20 cellular contexts compared by ENCODE assay signal in genomic region chr3:105770410-105770809, GRCh38.
"Had no signal": no experiment of that assay in that cellular context is flagged by ENCODE, and none has a peak within 500 bp of the region (broad histone marks: within the 10 kb centered on the region; RNA-seq: fewer than 3 reads in every experiment).

No MANE protein-coding gene starts in this region.

- H3K36me3 ChIP-seq: cardiac muscle cell, spleen, thyroid gland had no signal

- H3K4me1 ChIP-seq: body of pancreas, foreskin keratinocyte, thyroid gland had no signal

- H3K27me3 ChIP-seq: body of pancreas, cardiac muscle cell, foreskin keratinocyte, spleen, thyroid gland had no signal

- H3K4me3 ChIP-seq: body of pancreas, cardiac muscle cell, lung, spleen, thyroid gland had no signal

- DNase-seq: activated CD4-positive, alpha-beta T cell treated with anti-CD3 and anti-CD28 coated beads, Interleukin-2, amount 10 ng/mL, durations not matched to agents 7 days and 5 days; activated CD4-positive, CD25-positive, alpha-beta regulatory T cell treated with anti-CD3 and anti-CD28 coated beads, Interleukin-2, amount 50 U/mL, for 72 hours; activated naive CD4-positive, alpha-beta T cell treated with Interleukin-2 at 50 U/mL for 16 hours; activated T-cell treated with anti-CD3 and anti-CD28 coated beads, Interleukin-2, amount 50 U/mL, for 48 hours; anterior cingulate cortex; body of pancreas; effector CD4-positive, alpha-beta T cell; foreskin keratinocyte; hypothalamus; naive B cell; spleen; stimulated activated CD4-positive, alpha-beta T cell treated with anti-CD3 and anti-CD28 coated beads, Interleukin-4, amount 100 ng/mL, for 1 hour; substantia nigra; T-helper 2 cell; thyroid gland had no signal

- H3K27ac Mint-ChIP-seq: activated CD4-positive, alpha-beta T cell treated with anti-CD3 and anti-CD28 coated beads, Interleukin-2, amount 10 ng/mL, durations not matched to agents 7 days and 5 days; dendritic cell treated with granulocyte-macrophage colony-stimulating factor and Interleukin-4, amounts not matched to agents 40 ng/mL and 50 ng/mL, for 4 days; stimulated activated naive CD8-positive, alpha-beta T cell treated with anti-CD3 and anti-CD28 coated beads, Interleukin-15, Interleukin-2, amounts not matched to agents 100 ng/mL and 50 ng/mL, for 24 hours had no signal

- H3K9me3 ChIP-seq: body of pancreas, spleen, thyroid gland had no signal

- ATAC-seq: body of pancreas, foreskin keratinocyte had no signal

- H3K27ac ChIP-seq: body of pancreas, cardiac muscle cell, foreskin keratinocyte, thyroid gland, VCaP had no signal

- H3K4me3 Mint-ChIP-seq: activated CD4-positive, alpha-beta T cell treated with anti-CD3 and anti-CD28 coated beads, Interleukin-2, amount 10 ng/mL, durations not matched to agents 7 days and 5 days; dendritic cell treated with granulocyte-macrophage colony-stimulating factor and Interleukin-4, amounts not matched to agents 40 ng/mL and 50 ng/mL, for 4 days; stimulated activated naive CD8-positive, alpha-beta T cell treated with anti-CD3 and anti-CD28 coated beads, Interleukin-15, Interleukin-2, amounts not matched to agents 100 ng/mL and 50 ng/mL, for 24 hours had no signal

- H3K9me3 Mint-ChIP-seq: dendritic cell treated with granulocyte-macrophage colony-stimulating factor and Interleukin-4, amounts not matched to agents 40 ng/mL and 50 ng/mL, for 4 days; naive B cell had no signal

- H3K27me3 Mint-ChIP-seq: activated CD4-positive, alpha-beta T cell treated with anti-CD3 and anti-CD28 coated beads, Interleukin-2, amount 10 ng/mL, durations not matched to agents 7 days and 5 days; dendritic cell treated with granulocyte-macrophage colony-stimulating factor and Interleukin-4, amounts not matched to agents 40 ng/mL and 50 ng/mL, for 4 days; naive B cell; stimulated activated naive CD8-positive, alpha-beta T cell treated with anti-CD3 and anti-CD28 coated beads, Interleukin-15, Interleukin-2, amounts not matched to agents 100 ng/mL and 50 ng/mL, for 24 hours had no signal
